1 cellular context compared by ENCODE assay signal in genomic region chr1:6273380-6273891, GRCh38.
TF ChIP-seq lines count a peak whose summit lies in the region.

No MANE protein-coding gene starts in this region.

TF ChIP-seq in WTC11, 78 proteins besides CTCF, POLR2A, EP300 and RAD21 (continued from another document):
- TF ChIP-seq AFF4 (CRISPR knock-in tag; IDR thresholded peaks at IDR 0.05; ENCODE audit: borderline replicate concordance): no peak
- no peak for TF ChIP-seq ZNF671 (CRISPR knock-in tag; IDR thresholded peaks at IDR 0.05)
- TF ChIP-seq ARID4B (CRISPR knock-in tag; IDR thresholded peaks at IDR 0.05; ENCODE audit: borderline replicate concordance): no peak
- no peak for TF ChIP-seq HMGA2 (CRISPR knock-in tag; IDR thresholded peaks at IDR 0.05)
